In genomic region chr11:123434262-123434661, GRCh38 we compare ENCODE assay signal across 9 cellular contexts. TPM values are rescaled to one million over a fixed set of nuclear protein-coding genes. Genes with fewer than 3 reads are reported as not detected.
DNase-seq lines count a peak whose midpoint lies in the region; ATAC-seq, FAIRE-seq and TF ChIP-seq lines count a peak whose summit lies in the region.
"Had no signal": no experiment of that assay in that cellular context is flagged by ENCODE, and none has a peak within 500 bp of the region (broad histone marks: within the 10 kb centered on the region; RNA-seq: fewer than 3 reads in every experiment).

No MANE protein-coding gene starts in this region.

- H3K9me3 ChIP-seq in pancreas, result no peaks in the 10 kb centered on the region
- H3K9me3 ChIP-seq: suprapubic skin had no signal

- H3K27ac ChIP-seq in RWPE1 (no peak overlapping the region), pancreas (no peak overlapping the region)
- H3K27ac ChIP-seq: suprapubic skin had no signal

- 71 to 79% methylated on average over 7 of the region's 7 CpGs for WGBS in pancreas, 2 donors

- TF ChIP-seq CTCF in CD14-positive monocyte (IDR thresholded peaks at IDR 0.05) (no peak), GM12873 (IDR thresholded peaks at IDR 0.05; ENCODE audit: insufficient read depth, low read depth, low read length, missing control alignments) (peak; percentile 57), RWPE1 (conservative IDR thresholded peaks at IDR 0.05; ENCODE audit: low read depth) (no peak), fibroblast of the aortic adventitia (IDR thresholded peaks at IDR 0.05; ENCODE audit: insufficient read depth, low read length) (peak; percentile 29), pancreas (IDR thresholded peaks at IDR 0.05) (no peak)

- peaks cover 72% of the 10 kb centered on the region for H3K4me1 Mint-ChIP-seq in CD14-positive monocyte

- POLR2A ChIA-PET in RWPE1 (lab: Yijun Ruan, JAX; ENCODE audit: low non-redundant PET), result no interaction called here

- H3K27me3 Mint-ChIP-seq in CD14-positive monocyte (ENCODE audit: low read depth in 3 of 3), result peaks cover 0 to 1% (median 0%) of the 10 kb centered on the region in 3 donors

- CTCF ChIA-PET in RWPE1 (lab: Yijun Ruan, JAX), result interaction anchor here (0.6 to 0.8 kb wide), 3 partner anchors 132 to 323 kb away, joined by 3 read pairs; no protein-coding TSS in a partner anchor

- H3K36me3 Mint-ChIP-seq in CD14-positive monocyte, result peaks cover 22 to 25% of the 10 kb centered on the region in 2 donors

- no peaks in the 10 kb centered on the region for H3K36me3 ChIP-seq in pancreas
- H3K36me3 ChIP-seq: suprapubic skin had no signal

- H3K4me3 ChIP-seq in fibroblast of the aortic adventitia (ENCODE audit: low read depth, low read length), result no peak overlapping the region
- no peak overlapping the region for H3K4me3 ChIP-seq in pancreas
- H3K4me3 ChIP-seq: suprapubic skin had no signal

- FAIRE-seq in pancreas (lab: Jason Lieb, UNC), result no peak

- no peak for ATAC-seq in stimulated activated naive CD8-positive, alpha-beta T cell treated with anti-CD3 and anti-CD28 coated beads, Interleukin-15, Interleukin-2, amounts not matched to agents 100 U/mL and 50 U/mL, for 24 hours
- no peak for ATAC-seq in pancreas

- H3K9me3 Mint-ChIP-seq in CD14-positive monocyte, result no peaks in the 10 kb centered on the region

- no peak overlapping the region for H3K4me3 Mint-ChIP-seq in CD14-positive monocyte

- intact Hi-C loops in CD14-positive monocyte (cut with micrococcal nuclease) (no loop called here), pancreas (cut with DNase I) (no loop called here)

- H3K27ac Mint-ChIP-seq in CD14-positive monocyte, result peak overlapping the region; percentile 8 to 87 (median 37)

- H3K4me1 ChIP-seq in pancreas, result peaks cover 0 to 5% (median 0%) of the 10 kb centered on the region in 3 donors

- peaks cover 0 to 19% (median 0%) of the 10 kb centered on the region in 4 donors for H3K27me3 ChIP-seq in pancreas

- DNase-seq in CD14-positive monocyte (ENCODE audit: low spot score) (no peak), RWPE1 (ENCODE audit: low spot score) (peak; percentile 17), fibroblast of the aortic adventitia (ENCODE audit: low read depth) (peak; percentile 21), pancreas (no peak), mucosa of gallbladder (ENCODE audit: low spot score) (no peak), CD1c-positive myeloid dendritic cell (ENCODE audit: extremely low spot score) (no peak)
- DNase-seq in stimulated activated naive CD8-positive, alpha-beta T cell treated with anti-CD3 and anti-CD28 coated beads, Interleukin-15, Interleukin-2, amounts not matched to agents 100 U/mL and 50 U/mL, for 24 hours, result no peak

RNA-seq across cellular contexts. Expression of gene GRAMD1B, which starts 4.2 kb away (rescaled TPM):
- polyA plus RNA-seq in CD14-positive monocyte (1 to 10 TPM; 3.2 to 3.3 TPM), pancreas (1 to 10 TPM; 1.6 to 3.5 TPM)
- total RNA-seq in fibroblast of the aortic adventitia (ENCODE audit: low replicate concordance) (3.1 and 11.0 TPM in 2 replicates), pancreas (1 to 10 TPM; 1.1 to 4.8 (median 2.2) TPM), mucosa of gallbladder (118 TPM)

Comparison
In these comparisons a context has a peak if more than half of its experiments do, and no peak if none do; other contexts are left out.
1. DNase-seq: peak in RWPE1 (single experiment) and fibroblast of the aortic adventitia (single experiment); none in CD14-positive monocyte (single experiment), stimulated activated naive CD8-positive, alpha-beta T cell treated with anti-CD3 and anti-CD28 coated beads, Interleukin-15, Interleukin-2, amounts not matched to agents 100 U/mL and 50 U/mL, for 24 hours (single experiment), pancreas (0 of 6), mucosa of gallbladder (single experiment) and CD1c-positive myeloid dendritic cell (single experiment).
2. CTCF ChIP-seq: peak in GM12873 (single experiment) and fibroblast of the aortic adventitia (single experiment); none in CD14-positive monocyte (single experiment), RWPE1 (single experiment) and pancreas (0 of 4).